ENCODE assay signal across 1 cellular context in the genomic region with DNA sequence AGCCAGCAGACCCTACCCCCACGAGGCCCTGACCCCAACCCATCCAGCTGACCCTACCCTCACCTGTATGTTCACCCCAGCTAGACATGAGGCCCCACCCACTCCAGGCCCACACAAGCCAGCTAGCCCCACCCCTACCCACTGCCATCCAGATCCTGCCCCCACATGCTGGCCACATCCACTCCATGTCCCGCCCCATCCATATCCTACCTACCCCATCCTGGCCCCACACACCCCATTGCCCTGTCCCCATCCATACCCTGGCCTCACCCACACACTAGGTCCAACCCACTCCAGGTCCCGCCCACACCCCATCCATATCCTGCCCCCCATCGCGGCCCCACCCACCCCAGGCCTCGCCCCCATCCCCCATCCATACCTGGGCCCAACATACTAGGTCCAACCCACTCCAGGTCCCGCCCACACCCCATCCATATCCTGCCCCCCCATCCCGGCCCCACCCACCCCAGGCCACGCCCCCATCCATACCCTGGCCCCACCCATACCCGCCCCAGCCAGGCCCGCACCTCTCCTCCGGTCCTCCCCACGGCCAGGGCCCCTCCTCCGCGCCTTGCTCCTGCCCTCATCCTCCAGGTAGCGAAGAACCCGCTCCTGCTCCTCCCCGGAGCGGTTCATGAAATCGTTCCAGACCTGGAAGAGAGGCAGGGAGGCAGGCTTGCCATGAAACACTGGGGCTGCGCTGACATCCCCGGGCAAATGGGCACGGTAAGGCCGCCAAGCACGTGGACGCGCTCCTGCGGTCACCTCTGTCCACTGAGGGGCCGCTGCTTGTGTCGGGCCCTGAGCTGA.
A peak's percentile ranks its signal among the peaks of the same experiment; 100 is the strongest.
TF ChIP-seq lines count a peak whose summit lies in the region.

No MANE protein-coding gene starts in this region.

TF ChIP-seq in HepG2, 621 proteins besides CTCF, POLR2A, EP300 and RAD21:
- TF ChIP-seq ZNF263 (CRISPR knock-in tag; IDR thresholded peaks at IDR 0.05) (peak; percentile 65; the same call in 1 of the 2 replicates), AGO2 (optimal IDR thresholded peaks at IDR 0.05; ENCODE audit: low read depth, low read length) (peak; percentile 34)
- TF ChIP-seq, protein P1, sequence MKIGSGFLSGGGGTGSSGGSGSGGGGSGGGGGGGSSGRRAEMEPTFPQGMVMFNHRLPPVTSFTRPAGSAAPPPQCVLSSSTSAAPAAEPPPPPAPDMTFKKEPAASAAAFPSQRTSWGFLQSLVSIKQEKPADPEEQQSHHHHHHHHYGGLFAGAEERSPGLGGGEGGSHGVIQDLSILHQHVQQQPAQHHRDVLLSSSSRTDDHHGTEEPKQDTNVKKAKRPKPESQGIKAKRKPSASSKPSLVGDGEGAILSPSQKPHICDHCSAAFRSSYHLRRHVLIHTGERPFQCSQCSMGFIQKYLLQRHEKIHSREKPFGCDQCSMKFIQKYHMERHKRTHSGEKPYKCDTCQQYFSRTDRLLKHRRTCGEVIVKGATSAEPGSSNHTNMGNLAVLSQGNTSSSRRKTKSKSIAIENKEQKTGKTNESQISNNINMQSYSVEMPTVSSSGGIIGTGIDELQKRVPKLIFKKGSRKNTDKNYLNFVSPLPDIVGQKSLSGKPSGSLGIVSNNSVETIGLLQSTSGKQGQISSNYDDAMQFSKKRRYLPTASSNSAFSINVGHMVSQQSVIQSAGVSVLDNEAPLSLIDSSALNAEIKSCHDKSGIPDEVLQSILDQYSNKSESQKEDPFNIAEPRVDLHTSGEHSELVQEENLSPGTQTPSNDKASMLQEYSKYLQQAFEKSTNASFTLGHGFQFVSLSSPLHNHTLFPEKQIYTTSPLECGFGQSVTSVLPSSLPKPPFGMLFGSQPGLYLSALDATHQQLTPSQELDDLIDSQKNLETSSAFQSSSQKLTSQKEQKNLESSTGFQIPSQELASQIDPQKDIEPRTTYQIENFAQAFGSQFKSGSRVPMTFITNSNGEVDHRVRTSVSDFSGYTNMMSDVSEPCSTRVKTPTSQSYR (CRISPR knock-in tag; IDR thresholded peaks at IDR 0.05; ENCODE audit: borderline replicate concordance), result no peak
- TF ChIP-seq, protein P2, sequence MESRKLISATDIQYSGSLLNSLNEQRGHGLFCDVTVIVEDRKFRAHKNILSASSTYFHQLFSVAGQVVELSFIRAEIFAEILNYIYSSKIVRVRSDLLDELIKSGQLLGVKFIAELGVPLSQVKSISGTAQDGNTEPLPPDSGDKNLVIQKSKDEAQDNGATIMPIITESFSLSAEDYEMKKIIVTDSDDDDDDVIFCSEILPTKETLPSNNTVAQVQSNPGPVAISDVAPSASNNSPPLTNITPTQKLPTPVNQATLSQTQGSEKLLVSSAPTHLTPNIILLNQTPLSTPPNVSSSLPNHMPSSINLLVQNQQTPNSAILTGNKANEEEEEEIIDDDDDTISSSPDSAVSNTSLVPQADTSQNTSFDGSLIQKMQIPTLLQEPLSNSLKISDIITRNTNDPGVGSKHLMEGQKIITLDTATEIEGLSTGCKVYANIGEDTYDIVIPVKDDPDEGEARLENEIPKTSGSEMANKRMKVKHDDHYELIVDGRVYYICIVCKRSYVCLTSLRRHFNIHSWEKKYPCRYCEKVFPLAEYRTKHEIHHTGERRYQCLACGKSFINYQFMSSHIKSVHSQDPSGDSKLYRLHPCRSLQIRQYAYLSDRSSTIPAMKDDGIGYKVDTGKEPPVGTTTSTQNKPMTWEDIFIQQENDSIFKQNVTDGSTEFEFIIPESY (CRISPR knock-in tag; IDR thresholded peaks at IDR 0.05), result peak; percentile 66; the same call in 1 of the 2 replicates
